Comparison of ENCODE assay signal across 1 cellular context in the genomic region with DNA sequence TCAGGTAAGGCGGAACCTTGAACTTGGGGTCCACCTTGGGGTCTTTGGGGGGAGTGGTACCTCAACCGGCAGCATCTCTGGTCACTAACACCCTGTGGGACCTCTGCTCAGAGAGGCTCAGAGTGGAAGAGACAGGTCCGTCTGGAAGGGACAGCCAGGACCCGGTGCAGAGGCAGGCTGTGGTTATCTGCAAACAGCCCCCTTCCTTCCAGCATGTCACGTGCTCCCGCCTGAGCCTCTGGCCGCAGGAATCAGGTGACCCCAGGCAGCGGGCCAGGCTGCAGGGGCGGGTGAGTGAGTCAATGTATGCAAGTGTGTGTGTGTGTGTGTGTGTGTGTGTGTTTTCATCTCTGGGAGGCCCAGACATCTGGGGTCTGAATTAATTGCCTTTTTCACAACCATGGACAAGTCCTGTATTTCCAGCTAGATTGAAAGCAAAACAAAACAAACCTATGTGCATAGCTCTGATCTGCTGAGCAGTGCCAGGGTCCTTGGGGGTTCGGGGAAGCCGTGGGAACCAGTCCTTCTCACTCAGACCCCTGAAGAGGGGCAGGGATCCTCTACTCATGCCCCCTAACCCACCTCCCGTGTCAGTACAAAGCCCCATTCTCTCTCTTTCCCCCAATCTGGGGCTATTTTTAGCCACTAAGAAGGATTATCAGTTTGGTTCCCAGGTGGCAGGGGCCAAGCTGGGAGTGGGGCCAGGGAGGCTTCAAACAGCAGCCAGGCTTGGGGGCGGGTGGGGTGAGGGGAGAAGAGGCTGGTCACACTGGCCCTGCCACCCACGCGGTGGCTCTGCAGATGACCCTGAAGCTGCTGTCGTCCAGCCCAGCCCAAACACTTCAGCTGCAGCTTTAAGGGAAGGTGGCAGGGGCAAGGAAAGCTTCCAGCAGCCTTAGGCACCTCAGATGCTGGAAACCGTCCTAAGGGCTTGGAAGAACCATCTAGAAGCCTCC.
A peak's percentile ranks its signal among the peaks of the same experiment; 100 is the strongest.
TF ChIP-seq lines count a peak whose summit lies in the region.

No MANE protein-coding gene starts in this region.

TF ChIP-seq in HepG2, 621 proteins besides CTCF, POLR2A, EP300 and RAD21 (continued from another document and continues in another):
- TF ChIP-seq, protein P1, sequence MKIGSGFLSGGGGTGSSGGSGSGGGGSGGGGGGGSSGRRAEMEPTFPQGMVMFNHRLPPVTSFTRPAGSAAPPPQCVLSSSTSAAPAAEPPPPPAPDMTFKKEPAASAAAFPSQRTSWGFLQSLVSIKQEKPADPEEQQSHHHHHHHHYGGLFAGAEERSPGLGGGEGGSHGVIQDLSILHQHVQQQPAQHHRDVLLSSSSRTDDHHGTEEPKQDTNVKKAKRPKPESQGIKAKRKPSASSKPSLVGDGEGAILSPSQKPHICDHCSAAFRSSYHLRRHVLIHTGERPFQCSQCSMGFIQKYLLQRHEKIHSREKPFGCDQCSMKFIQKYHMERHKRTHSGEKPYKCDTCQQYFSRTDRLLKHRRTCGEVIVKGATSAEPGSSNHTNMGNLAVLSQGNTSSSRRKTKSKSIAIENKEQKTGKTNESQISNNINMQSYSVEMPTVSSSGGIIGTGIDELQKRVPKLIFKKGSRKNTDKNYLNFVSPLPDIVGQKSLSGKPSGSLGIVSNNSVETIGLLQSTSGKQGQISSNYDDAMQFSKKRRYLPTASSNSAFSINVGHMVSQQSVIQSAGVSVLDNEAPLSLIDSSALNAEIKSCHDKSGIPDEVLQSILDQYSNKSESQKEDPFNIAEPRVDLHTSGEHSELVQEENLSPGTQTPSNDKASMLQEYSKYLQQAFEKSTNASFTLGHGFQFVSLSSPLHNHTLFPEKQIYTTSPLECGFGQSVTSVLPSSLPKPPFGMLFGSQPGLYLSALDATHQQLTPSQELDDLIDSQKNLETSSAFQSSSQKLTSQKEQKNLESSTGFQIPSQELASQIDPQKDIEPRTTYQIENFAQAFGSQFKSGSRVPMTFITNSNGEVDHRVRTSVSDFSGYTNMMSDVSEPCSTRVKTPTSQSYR (CRISPR knock-in tag; IDR thresholded peaks at IDR 0.05; ENCODE audit: borderline replicate concordance), result 0 out of 2 replicates have a peak, but pooled peaks have one; percentile 25
- TF ChIP-seq HNF4A (CRISPR knock-in tag; IDR thresholded peaks at IDR 0.05) (peak; percentile 24; the same call in 1 of the 2 replicates), IKZF4 (CRISPR knock-in tag; IDR thresholded peaks at IDR 0.05; ENCODE audit: borderline replicate concordance, low read depth, not compliant biosample characterization) (no peak), MZF1 (CRISPR knock-in tag; IDR thresholded peaks at IDR 0.05; ENCODE audit: borderline replicate concordance) (no peak), ZNF737 (CRISPR knock-in tag; IDR thresholded peaks at IDR 0.05; ENCODE audit: borderline replicate concordance) (no peak), ZNF569 (CRISPR knock-in tag; IDR thresholded peaks at IDR 0.05; ENCODE audit: borderline replicate concordance) (no peak), ZNF256 (CRISPR knock-in tag; conservative IDR thresholded peaks at IDR 0.05) (no peak), IKZF1 (IDR thresholded peaks at IDR 0.05) (no peak), ZFP90 (CRISPR knock-in tag; IDR thresholded peaks at IDR 0.05; ENCODE audit: borderline replicate concordance) (no peak), SATB2 (CRISPR knock-in tag; IDR thresholded peaks at IDR 0.05) (no peak), HOXA7 (CRISPR knock-in tag; IDR thresholded peaks at IDR 0.05) (no peak), JDP2 (CRISPR knock-in tag; IDR thresholded peaks at IDR 0.05; ENCODE audit: borderline replicate concordance) (no peak), ZNF773 (CRISPR knock-in tag; IDR thresholded peaks at IDR 0.05; ENCODE audit: borderline replicate concordance) (no peak), ZNF326 (CRISPR knock-in tag; IDR thresholded peaks at IDR 0.05; ENCODE audit: borderline replicate concordance) (no peak), ATM (IDR thresholded peaks at IDR 0.05; ENCODE audit: borderline replicate concordance) (no peak), RFX1 (IDR thresholded peaks at IDR 0.05) (no peak), ZFAT (CRISPR knock-in tag; conservative IDR thresholded peaks at IDR 0.05) (no peak), HMGA1 (CRISPR knock-in tag; conservative IDR thresholded peaks at IDR 0.05) (no peak), LCORL (IDR thresholded peaks at IDR 0.05) (no peak), LCORL (CRISPR knock-in tag; IDR thresholded peaks at IDR 0.05) (peak; percentile 74; the same call in 1 of the 2 replicates), PRPF4 (IDR thresholded peaks at IDR 0.05; ENCODE audit: low read depth, low read length, poor library complexity, severe bottlenecking) (no peak), JUND (CRISPR knock-in tag; IDR thresholded peaks at IDR 0.05) (peak; percentile 74; the same call in 1 of the 2 replicates), ZNF350 (CRISPR knock-in tag; IDR thresholded peaks at IDR 0.05; ENCODE audit: borderline replicate concordance, low read depth) (peak; percentile 69), ETV6 (CRISPR knock-in tag; conservative IDR thresholded peaks at IDR 0.05) (no peak), HOXD1 (CRISPR knock-in tag; IDR thresholded peaks at IDR 0.05) (peak; percentile 20; the same call in 1 of the 2 replicates), CCAR2 (optimal IDR thresholded peaks at IDR 0.05; ENCODE audit: low read depth, low read length) (no peak), ZNF121 (CRISPR knock-in tag; IDR thresholded peaks at IDR 0.05) (peak; percentile 77), KDM6A (CRISPR knock-in tag; IDR thresholded peaks at IDR 0.05; ENCODE audit: low read depth) (peak; percentile 35; the same call in 1 of the 2 replicates), GABPA (IDR thresholded peaks at IDR 0.05; ENCODE audit: low read depth, low read length) (no peak), GABPA (CRISPR knock-in tag; IDR thresholded peaks at IDR 0.05; ENCODE audit: low read depth) (peak; percentile 30; the same call in 1 of the 2 replicates), EHMT2 (IDR thresholded peaks at IDR 0.05; ENCODE audit: borderline replicate concordance, low read depth, low read length) (no peak), NBN (conservative IDR thresholded peaks at IDR 0.05) (no peak), BHLHE40 (IDR thresholded peaks at IDR 0.05; ENCODE audit: low read length) (peak; percentile 98), ZMYM2 (CRISPR knock-in tag; IDR thresholded peaks at IDR 0.05) (no peak), AGO2 (optimal IDR thresholded peaks at IDR 0.05; ENCODE audit: low read depth, low read length) (peak; percentile 75), CEBPB (IDR thresholded peaks at IDR 0.05; ENCODE audit: borderline replicate concordance, low read depth, low read length) (no peak), ZNF510 (CRISPR knock-in tag; IDR thresholded peaks at IDR 0.05; ENCODE audit: low read depth) (no peak), KLF9 (CRISPR knock-in tag; IDR thresholded peaks at IDR 0.05; ENCODE audit: low read depth) (no peak), ELF3 (CRISPR knock-in tag; IDR thresholded peaks at IDR 0.05) (peak; percentile 58; the same call in 1 of the 2 replicates), GTF3A (CRISPR knock-in tag; conservative IDR thresholded peaks at IDR 0.05) (no peak), HDAC6 (IDR thresholded peaks at IDR 0.05; ENCODE audit: low read depth, low read length) (no peak), KDM2A (CRISPR knock-in tag; IDR thresholded peaks at IDR 0.05; ENCODE audit: borderline replicate concordance, low read depth) (peak; percentile 74; the same call in 1 of the 2 replicates)
- TF ChIP-seq, protein P2, sequence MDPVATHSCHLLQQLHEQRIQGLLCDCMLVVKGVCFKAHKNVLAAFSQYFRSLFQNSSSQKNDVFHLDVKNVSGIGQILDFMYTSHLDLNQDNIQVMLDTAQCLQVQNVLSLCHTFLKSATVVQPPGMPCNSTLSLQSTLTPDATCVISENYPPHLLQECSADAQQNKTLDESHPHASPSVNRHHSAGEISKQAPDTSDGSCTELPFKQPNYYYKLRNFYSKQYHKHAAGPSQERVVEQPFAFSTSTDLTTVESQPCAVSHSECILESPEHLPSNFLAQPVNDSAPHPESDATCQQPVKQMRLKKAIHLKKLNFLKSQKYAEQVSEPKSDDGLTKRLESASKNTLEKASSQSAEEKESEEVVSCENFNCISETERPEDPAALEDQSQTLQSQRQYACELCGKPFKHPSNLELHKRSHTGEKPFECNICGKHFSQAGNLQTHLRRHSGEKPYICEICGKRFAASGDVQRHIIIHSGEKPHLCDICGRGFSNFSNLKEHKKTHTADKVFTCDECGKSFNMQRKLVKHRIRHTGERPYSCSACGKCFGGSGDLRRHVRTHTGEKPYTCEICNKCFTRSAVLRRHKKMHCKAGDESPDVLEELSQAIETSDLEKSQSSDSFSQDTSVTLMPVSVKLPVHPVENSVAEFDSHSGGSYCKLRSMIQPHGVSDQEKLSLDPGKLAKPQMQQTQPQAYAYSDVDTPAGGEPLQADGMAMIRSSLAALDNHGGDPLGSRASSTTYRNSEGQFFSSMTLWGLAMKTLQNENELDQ (CRISPR knock-in tag; IDR thresholded peaks at IDR 0.05; ENCODE audit: borderline replicate concordance), result no peak
- TF ChIP-seq, protein P3, sequence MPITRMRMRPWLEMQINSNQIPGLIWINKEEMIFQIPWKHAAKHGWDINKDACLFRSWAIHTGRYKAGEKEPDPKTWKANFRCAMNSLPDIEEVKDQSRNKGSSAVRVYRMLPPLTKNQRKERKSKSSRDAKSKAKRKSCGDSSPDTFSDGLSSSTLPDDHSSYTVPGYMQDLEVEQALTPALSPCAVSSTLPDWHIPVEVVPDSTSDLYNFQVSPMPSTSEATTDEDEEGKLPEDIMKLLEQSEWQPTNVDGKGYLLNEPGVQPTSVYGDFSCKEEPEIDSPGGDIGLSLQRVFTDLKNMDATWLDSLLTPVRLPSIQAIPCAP (CRISPR knock-in tag; IDR thresholded peaks at IDR 0.05; ENCODE audit: low read depth), result no peak
- TF ChIP-seq, protein P4, sequence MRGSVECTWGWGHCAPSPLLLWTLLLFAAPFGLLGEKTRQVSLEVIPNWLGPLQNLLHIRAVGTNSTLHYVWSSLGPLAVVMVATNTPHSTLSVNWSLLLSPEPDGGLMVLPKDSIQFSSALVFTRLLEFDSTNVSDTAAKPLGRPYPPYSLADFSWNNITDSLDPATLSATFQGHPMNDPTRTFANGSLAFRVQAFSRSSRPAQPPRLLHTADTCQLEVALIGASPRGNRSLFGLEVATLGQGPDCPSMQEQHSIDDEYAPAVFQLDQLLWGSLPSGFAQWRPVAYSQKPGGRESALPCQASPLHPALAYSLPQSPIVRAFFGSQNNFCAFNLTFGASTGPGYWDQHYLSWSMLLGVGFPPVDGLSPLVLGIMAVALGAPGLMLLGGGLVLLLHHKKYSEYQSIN (CRISPR knock-in tag; IDR thresholded peaks at IDR 0.05; ENCODE audit: borderline replicate concordance), result no peak
- TF ChIP-seq, protein P5, sequence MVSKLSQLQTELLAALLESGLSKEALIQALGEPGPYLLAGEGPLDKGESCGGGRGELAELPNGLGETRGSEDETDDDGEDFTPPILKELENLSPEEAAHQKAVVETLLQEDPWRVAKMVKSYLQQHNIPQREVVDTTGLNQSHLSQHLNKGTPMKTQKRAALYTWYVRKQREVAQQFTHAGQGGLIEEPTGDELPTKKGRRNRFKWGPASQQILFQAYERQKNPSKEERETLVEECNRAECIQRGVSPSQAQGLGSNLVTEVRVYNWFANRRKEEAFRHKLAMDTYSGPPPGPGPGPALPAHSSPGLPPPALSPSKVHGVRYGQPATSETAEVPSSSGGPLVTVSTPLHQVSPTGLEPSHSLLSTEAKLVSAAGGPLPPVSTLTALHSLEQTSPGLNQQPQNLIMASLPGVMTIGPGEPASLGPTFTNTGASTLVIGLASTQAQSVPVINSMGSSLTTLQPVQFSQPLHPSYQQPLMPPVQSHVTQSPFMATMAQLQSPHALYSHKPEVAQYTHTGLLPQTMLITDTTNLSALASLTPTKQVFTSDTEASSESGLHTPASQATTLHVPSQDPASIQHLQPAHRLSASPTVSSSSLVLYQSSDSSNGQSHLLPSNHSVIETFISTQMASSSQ (IDR thresholded peaks at IDR 0.05; ENCODE audit: low read depth), result peak; percentile 61; the same call in 1 of the 2 replicates
- TF ChIP-seq, protein P5 (CRISPR knock-in tag; IDR thresholded peaks at IDR 0.05; ENCODE audit: borderline replicate concordance), result peak; percentile 85
- TF ChIP-seq, protein P6, sequence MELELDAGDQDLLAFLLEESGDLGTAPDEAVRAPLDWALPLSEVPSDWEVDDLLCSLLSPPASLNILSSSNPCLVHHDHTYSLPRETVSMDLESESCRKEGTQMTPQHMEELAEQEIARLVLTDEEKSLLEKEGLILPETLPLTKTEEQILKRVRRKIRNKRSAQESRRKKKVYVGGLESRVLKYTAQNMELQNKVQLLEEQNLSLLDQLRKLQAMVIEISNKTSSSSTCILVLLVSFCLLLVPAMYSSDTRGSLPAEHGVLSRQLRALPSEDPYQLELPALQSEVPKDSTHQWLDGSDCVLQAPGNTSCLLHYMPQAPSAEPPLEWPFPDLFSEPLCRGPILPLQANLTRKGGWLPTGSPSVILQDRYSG (CRISPR knock-in tag; IDR thresholded peaks at IDR 0.05), result no peak
- TF ChIP-seq, protein P7, sequence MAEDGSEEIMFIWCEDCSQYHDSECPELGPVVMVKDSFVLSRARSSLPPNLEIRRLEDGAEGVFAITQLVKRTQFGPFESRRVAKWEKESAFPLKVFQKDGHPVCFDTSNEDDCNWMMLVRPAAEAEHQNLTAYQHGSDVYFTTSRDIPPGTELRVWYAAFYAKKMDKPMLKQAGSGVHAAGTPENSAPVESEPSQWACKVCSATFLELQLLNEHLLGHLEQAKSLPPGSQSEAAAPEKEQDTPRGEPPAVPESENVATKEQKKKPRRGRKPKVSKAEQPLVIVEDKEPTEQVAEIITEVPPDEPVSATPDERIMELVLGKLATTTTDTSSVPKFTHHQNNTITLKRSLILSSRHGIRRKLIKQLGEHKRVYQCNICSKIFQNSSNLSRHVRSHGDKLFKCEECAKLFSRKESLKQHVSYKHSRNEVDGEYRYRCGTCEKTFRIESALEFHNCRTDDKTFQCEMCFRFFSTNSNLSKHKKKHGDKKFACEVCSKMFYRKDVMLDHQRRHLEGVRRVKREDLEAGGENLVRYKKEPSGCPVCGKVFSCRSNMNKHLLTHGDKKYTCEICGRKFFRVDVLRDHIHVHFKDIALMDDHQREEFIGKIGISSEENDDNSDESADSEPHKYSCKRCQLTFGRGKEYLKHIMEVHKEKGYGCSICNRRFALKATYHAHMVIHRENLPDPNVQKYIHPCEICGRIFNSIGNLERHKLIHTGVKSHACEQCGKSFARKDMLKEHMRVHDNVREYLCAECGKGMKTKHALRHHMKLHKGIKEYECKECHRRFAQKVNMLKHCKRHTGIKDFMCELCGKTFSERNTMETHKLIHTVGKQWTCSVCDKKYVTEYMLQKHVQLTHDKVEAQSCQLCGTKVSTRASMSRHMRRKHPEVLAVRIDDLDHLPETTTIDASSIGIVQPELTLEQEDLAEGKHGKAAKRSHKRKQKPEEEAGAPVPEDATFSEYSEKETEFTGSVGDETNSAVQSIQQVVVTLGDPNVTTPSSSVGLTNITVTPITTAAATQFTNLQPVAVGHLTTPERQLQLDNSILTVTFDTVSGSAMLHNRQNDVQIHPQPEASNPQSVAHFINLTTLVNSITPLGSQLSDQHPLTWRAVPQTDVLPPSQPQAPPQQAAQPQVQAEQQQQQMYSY (CRISPR knock-in tag; IDR thresholded peaks at IDR 0.05), result no peak
